ENCODE assay signal across 21 cellular contexts in the genomic region with DNA sequence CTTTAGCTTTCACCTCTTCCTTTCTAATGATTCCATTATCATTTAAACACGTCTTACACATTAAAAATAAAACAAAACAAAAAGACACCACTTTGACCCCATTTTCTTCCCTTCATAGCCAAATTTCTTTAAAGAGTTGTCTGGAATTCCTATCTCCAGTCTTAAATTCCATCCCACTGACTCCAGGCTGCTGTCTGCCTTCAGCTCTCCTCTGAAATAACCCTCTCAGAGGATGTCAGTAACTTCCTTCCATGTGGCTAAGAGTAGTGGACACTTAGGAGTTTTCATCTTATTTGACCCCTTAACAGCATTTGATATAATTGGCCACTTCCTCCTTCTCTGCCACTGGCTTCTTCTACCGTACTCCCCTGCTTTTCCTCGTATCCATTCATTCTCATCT.
DNase-seq lines count a peak whose midpoint lies in the region; ATAC-seq and TF ChIP-seq lines count a peak whose summit lies in the region.
"Had no signal": no experiment of that assay in that cellular context is flagged by ENCODE, and none has a peak within 500 bp of the region (broad histone marks: within the 10 kb centered on the region; RNA-seq: fewer than 3 reads in every experiment).

No MANE protein-coding gene starts in this region.

- H3K4me3 ChIP-seq in GM23248 (no peak overlapping the region), adipocyte (ENCODE audit: low read length) (no peak overlapping the region), WERI-Rb-1 (ENCODE audit: low read depth, low read length) (no peak overlapping the region), Caco-2 (ENCODE audit: low read depth, low read length) (no peak overlapping the region)
- H3K4me3 ChIP-seq: A549, HAP-1 had no signal

- POLR2A ChIA-PET in naive thymus-derived CD8-positive, alpha-beta T cell (lab: Charles Lee): no interaction called here
- POLR2A ChIA-PET in Caco-2 (lab: Charles Lee): no interaction called here

- no TSS peak for BruUV-seq in Caco-2 (replicated peaks; lab: Mats Ljungman, UMichigan)

- no peaks in the 10 kb centered on the region for H3K9me3 Mint-ChIP-seq in naive thymus-derived CD8-positive, alpha-beta T cell
- no peaks in the 10 kb centered on the region for H3K9me3 Mint-ChIP-seq in Caco-2 (ENCODE audit: unreplicated experiment)
- H3K9me3 Mint-ChIP-seq: CD4-positive, alpha-beta memory T cell; IgD-negative memory B cell had no signal

- no peak overlapping the region for H2AFZ ChIP-seq in GM23248

- H3K36me3 Mint-ChIP-seq in naive thymus-derived CD8-positive, alpha-beta T cell: no peaks in the 10 kb centered on the region
- H3K36me3 Mint-ChIP-seq in Caco-2 (ENCODE audit: insufficient read depth, unreplicated experiment): no peaks in the 10 kb centered on the region
- H3K36me3 Mint-ChIP-seq: CD4-positive, alpha-beta memory T cell; IgD-negative memory B cell had no signal

- H3K36me3 ChIP-seq in GM23248 (ENCODE audit: low read depth) (no peaks in the 10 kb centered on the region), adipocyte (ENCODE audit: control insufficient read depth, insufficient read depth, low read length, severe bottlenecking) (no peaks in the 10 kb centered on the region), WERI-Rb-1 (no peaks in the 10 kb centered on the region), Caco-2 (ENCODE audit: control insufficient read depth, insufficient read depth, low read length) (no peaks in the 10 kb centered on the region)
- H3K36me3 ChIP-seq: HAP-1 had no signal

- no peaks in the 10 kb centered on the region for H3K9me3 ChIP-seq in GM23248 (ENCODE audit: low read depth)
- H3K9me3 ChIP-seq in adipocyte (ENCODE audit: control insufficient read depth, low read length): no peaks in the 10 kb centered on the region
- H3K9me3 ChIP-seq in WERI-Rb-1 (ENCODE audit: severe bottlenecking): no peaks in the 10 kb centered on the region
- no peaks in the 10 kb centered on the region for H3K9me3 ChIP-seq in Caco-2
- H3K9me3 ChIP-seq: A549, HAP-1 had no signal

- no peak overlapping the region for H3K4me3 Mint-ChIP-seq in naive thymus-derived CD8-positive, alpha-beta T cell
- no peak overlapping the region for H3K4me3 Mint-ChIP-seq in Caco-2 (ENCODE audit: unreplicated experiment)
- H3K4me3 Mint-ChIP-seq: CD4-positive, alpha-beta memory T cell; IgD-negative memory B cell had no signal

- peak; percentile 29 for DNase-seq in AG08395 (ENCODE audit: low spot score)
- DNase-seq in CD1c-positive myeloid dendritic cell (ENCODE audit: extremely low spot score): peak; percentile 1
- peak; percentile 20 for DNase-seq in GM23248
- peak; percentile 34 for DNase-seq in adipocyte (ENCODE audit: low read depth)
- no peak for DNase-seq in naive thymus-derived CD8-positive, alpha-beta T cell
- DNase-seq in WERI-Rb-1: no peak
- DNase-seq in Caco-2: no peak
- DNase-seq: AML-193; CD4-positive, alpha-beta memory T cell; DMS 273 treated with DMSO at 0.1 percent for 48 hours; DMS53; DND-41; GDM1; Kasumi-1; KBM-7 had no signal

- no peaks in the 10 kb centered on the region for H3K9me2 ChIP-seq in GM23248 (ENCODE audit: insufficient read depth)

- in situ Hi-C loops in GM23248 (cut with MboI): no loop called here

- no peak overlapping the region for H3K27ac ChIP-seq in GM23248
- no peak overlapping the region for H3K27ac ChIP-seq in WERI-Rb-1
- H3K27ac ChIP-seq: 22Rv1, A549, C4-2B had no signal

- peaks cover 3% of the 10 kb centered on the region; the same call in 1 of the 2 replicates for H3K4me1 ChIP-seq in GM23248 (ENCODE audit: insufficient read depth)
- H3K4me1 ChIP-seq in adipocyte (ENCODE audit: control insufficient read depth, insufficient read depth, low read length): no peaks in the 10 kb centered on the region
- no peaks in the 10 kb centered on the region for H3K4me1 ChIP-seq in Caco-2
- H3K4me1 ChIP-seq: A549, HAP-1 had no signal

- H3K4me1 Mint-ChIP-seq in naive thymus-derived CD8-positive, alpha-beta T cell: no peaks in the 10 kb centered on the region
- H3K4me1 Mint-ChIP-seq in Caco-2 (ENCODE audit: low read depth, unreplicated experiment): no peaks in the 10 kb centered on the region
- H3K4me1 Mint-ChIP-seq: CD4-positive, alpha-beta memory T cell had no signal

- H3K27me3 ChIP-seq in GM23248 (replicated peaks; ENCODE audit: insufficient read depth) (no peaks in the 10 kb centered on the region), adipocyte (replicated peaks; ENCODE audit: control insufficient read depth, insufficient read depth, low read length) (peaks cover 9% of the 10 kb centered on the region), WERI-Rb-1 (ENCODE audit: insufficient read depth, low read depth, severe bottlenecking) (no peaks in the 10 kb centered on the region), Caco-2 (replicated peaks; ENCODE audit: control insufficient read depth, insufficient read depth, low read length) (no peaks in the 10 kb centered on the region)

- TF ChIP-seq CTCF in WERI-Rb-1 (IDR thresholded peaks at IDR 0.05; ENCODE audit: low read depth, low read length) (no peak), Caco-2 (IDR thresholded peaks at IDR 0.05; ENCODE audit: insufficient read depth in 1 of 2, low read depth in 1 of 2, low read length in 1 of 2, severe bottlenecking in 1 of 2, unreplicated experiment in 1 of 2) (no peak)

- ATAC-seq in naive thymus-derived CD8-positive, alpha-beta T cell: no peak
- ATAC-seq in GM18873 (IDR thresholded peaks at IDR 0.05; ENCODE audit: low FRiP score, unreplicated experiment): no peak
- ATAC-seq: A549 had no signal

- no peaks in the 10 kb centered on the region for H3K79me2 ChIP-seq in GM23248 (ENCODE audit: insufficient read depth)

- H3F3A ChIP-seq in GM23248 (ENCODE audit: insufficient read depth): no peaks in the 10 kb centered on the region

- WGBS in GM23248 (ENCODE audit: low coverage in 1 of 2, low lambda C conversion rate in 2 of 2, missing lambda C conversion rate in 2 of 2), 2 experiments: 48 to 57% methylated on average over 3 of the region's 3 CpGs

- peaks cover 0 to 9% (median 1%) of the 10 kb centered on the region in 5 donors for H3K27me3 Mint-ChIP-seq in naive thymus-derived CD8-positive, alpha-beta T cell
- peaks cover 6% of the 10 kb centered on the region for H3K27me3 Mint-ChIP-seq in Caco-2 (ENCODE audit: insufficient read depth, unreplicated experiment)

- H3K9ac ChIP-seq in GM23248: no peak overlapping the region
- H3K9ac ChIP-seq in adipocyte (ENCODE audit: low read length): no peak overlapping the region

- H4K20me1 ChIP-seq in GM23248 (ENCODE audit: insufficient read depth): no peaks in the 10 kb centered on the region

- H3K4me2 ChIP-seq in GM23248 (ENCODE audit: unreplicated experiment): no peak overlapping the region
- H3K4me2 ChIP-seq: A549 had no signal

- CTCF ChIA-PET in Caco-2 (lab: Charles Lee): no interaction called here

- intact Hi-C loops in Caco-2 (cut with micrococcal nuclease; ENCODE audit: unreplicated experiment): no loop called here

- H3K27ac Mint-ChIP-seq in naive thymus-derived CD8-positive, alpha-beta T cell: no peak overlapping the region
- no peak overlapping the region for H3K27ac Mint-ChIP-seq in Caco-2 (ENCODE audit: unreplicated experiment)
- H3K27ac Mint-ChIP-seq: CD4-positive, alpha-beta memory T cell; IgD-negative memory B cell had no signal

Comparison
In these comparisons a context has a peak if more than half of its experiments do, and no peak if none do; other contexts are left out.
1. DNase-seq: peak in AG08395 (single experiment), CD1c-positive myeloid dendritic cell (single experiment), GM23248 (single experiment) and adipocyte (single experiment); none in naive thymus-derived CD8-positive, alpha-beta T cell (0 of 10), WERI-Rb-1 (single experiment) and Caco-2 (0 of 2).